10 cellular contexts compared by ENCODE assay signal in genomic region chr1:25700124-25700523, GRCh38.
DNase-seq lines count a peak whose midpoint lies in the region; ATAC-seq and TF ChIP-seq lines count a peak whose summit lies in the region.
"Had no signal": no experiment of that assay in that cellular context is flagged by ENCODE, and none has a peak within 500 bp of the region (broad histone marks: within the 10 kb centered on the region; RNA-seq: fewer than 3 reads in every experiment).

No MANE protein-coding gene starts in this region.

- TF ChIP-seq EP300 in sigmoid colon (IDR thresholded peaks at IDR 0.05): peak in 2 of 4 donors; percentile 28 to 59

- TF ChIP-seq POLR2A in sigmoid colon (IDR thresholded peaks at IDR 0.05): no peak

- H3K9me3 ChIP-seq in right cardiac atrium (ENCODE audit: control insufficient read depth, low read length): no peaks in the 10 kb centered on the region
- no peaks in the 10 kb centered on the region for H3K9me3 ChIP-seq in sigmoid colon

- H3K27ac ChIP-seq in right cardiac atrium (ENCODE audit: low read length): peak overlapping the region; percentile 88
- H3K27ac ChIP-seq in sigmoid colon: peak overlapping the region; percentile 81 to 89 (median 87)

- no peak for TF ChIP-seq CTCF in sigmoid colon (IDR thresholded peaks at IDR 0.05)

- H3K4me1 ChIP-seq in right cardiac atrium (ENCODE audit: control insufficient read depth, insufficient read depth, low read length) (peaks cover 33% of the 10 kb centered on the region), sigmoid colon (peaks cover 0 to 100% (median 92%) of the 10 kb centered on the region in 4 donors)

- 37% methylated on average over 3 of the region's 3 CpGs for WGBS in right cardiac atrium
- 77 to 82% methylated on average over 3 of the region's 3 CpGs for WGBS in sigmoid colon, 2 donors

- no peaks in the 10 kb centered on the region for H3K36me3 ChIP-seq in sigmoid colon

- DNase-seq in EL (peak; percentile 34), cerebellar cortex (ENCODE audit: low spot score) (peak; percentile 76), right cardiac atrium (peak; percentile 75 to 90 (median 86)), sigmoid colon (peak; percentile 92), HUDEP-2 (lab: John Stamatoyannopoulos, UW; ENCODE audit: unreplicated experiment in 76 of 76) (no peak), NCI-H2196 treated with DMSO at 0.1 percent for 48 hours (lab: John Stamatoyannopoulos, UW; ENCODE audit: unreplicated experiment) (no peak)
- no peak for DNase-seq in activated T-cell treated with anti-CD3 and anti-CD28 coated beads, Interleukin-2, amount 50 U/mL, for 48 hours
- DNase-seq: naive B cell, NCI-H2107 had no signal

- H3K27me3 ChIP-seq in right cardiac atrium (ENCODE audit: control insufficient read depth, insufficient read depth) (no peaks in the 10 kb centered on the region), sigmoid colon (no peaks in the 10 kb centered on the region)

- ATAC-seq in right cardiac atrium: peak; percentile 73 to 81
- no peak for ATAC-seq in GM21529 (IDR thresholded peaks at IDR 0.05; ENCODE audit: unreplicated experiment)

- no peak overlapping the region for H3K4me3 ChIP-seq in right cardiac atrium (ENCODE audit: low read length)
- H3K4me3 ChIP-seq in sigmoid colon: peak overlapping the region in 1 of 4 donors; percentile 8

- intact Hi-C loops in right cardiac atrium (cut with DNase I): loop anchor here in 2 of 4 donors (5.0 to 10.0 kb wide), 2 partner anchors 37 to 95 kb away; no protein-coding TSS in a partner anchor
- intact Hi-C loops in sigmoid colon (cut with DNase I): loop anchor here (5.0 kb wide), 1 partner anchor 97 kb away; no protein-coding TSS in a partner anchor

Comparison
In these comparisons a context has a peak if more than half of its experiments do, and no peak if none do; other contexts are left out.
1. DNase-seq: peak in EL (single experiment), cerebellar cortex (single experiment), right cardiac atrium (3 of 3) and sigmoid colon (single experiment); none in activated T-cell treated with anti-CD3 and anti-CD28 coated beads, Interleukin-2, amount 50 U/mL, for 48 hours (0 of 2), HUDEP-2 (0 of 76) and NCI-H2196 treated with DMSO at 0.1 percent for 48 hours (single experiment).